In the genomic region with DNA sequence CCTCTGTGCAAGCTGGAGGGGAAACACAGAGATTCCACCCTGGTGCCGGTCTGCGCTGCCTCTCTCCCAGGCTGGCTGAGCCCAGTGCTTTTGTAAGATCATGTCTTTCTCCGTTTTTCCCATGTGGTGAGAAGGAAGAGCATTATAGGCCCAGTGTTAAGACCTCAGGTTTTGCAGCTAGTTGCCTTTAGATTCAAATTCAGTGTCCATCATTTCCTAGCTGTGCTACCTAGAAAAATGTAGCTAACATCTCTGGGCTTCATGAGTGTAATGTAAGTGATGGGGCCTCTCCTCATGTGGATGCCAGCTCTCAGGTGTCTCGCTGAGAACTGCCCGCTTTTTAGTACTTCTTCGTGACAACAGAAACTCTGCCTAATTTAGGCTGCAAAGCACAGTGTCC, we compare ENCODE assay signal across 23 cellular contexts. TPM values are rescaled to one million over a fixed set of nuclear protein-coding genes. Genes with fewer than 3 reads are reported as not detected.
DNase-seq lines count a peak whose midpoint lies in the region; ATAC-seq and TF ChIP-seq lines count a peak whose summit lies in the region.
"Had no signal": no experiment of that assay in that cellular context is flagged by ENCODE, and none has a peak within 500 bp of the region (broad histone marks: within the 10 kb centered on the region; RNA-seq: fewer than 3 reads in every experiment).

No MANE protein-coding gene starts in this region.

- H3K27ac ChIP-seq in VCaP: peak overlapping the region; percentile 73
- H3K27ac ChIP-seq: BLaER1 had no signal

- H3K36me3 Mint-ChIP-seq in Caco-2 (ENCODE audit: insufficient read depth, unreplicated experiment): no peaks in the 10 kb centered on the region
- H3K36me3 Mint-ChIP-seq in mesothelial cell of epicardium: no peaks in the 10 kb centered on the region
- no peaks in the 10 kb centered on the region for H3K36me3 Mint-ChIP-seq in type B pancreatic cell
- H3K36me3 Mint-ChIP-seq: CD4-positive, alpha-beta memory T cell; IgD-negative memory B cell had no signal

- no peaks in the 10 kb centered on the region for H3K36me3 ChIP-seq in Caco-2 (ENCODE audit: control insufficient read depth, insufficient read depth, low read length)
- H3K36me3 ChIP-seq: BLaER1 had no signal

- peak overlapping the region; percentile 9 for H3K4me3 Mint-ChIP-seq in Caco-2 (ENCODE audit: unreplicated experiment)
- H3K4me3 Mint-ChIP-seq in mesothelial cell of epicardium: peak overlapping the region; percentile 34
- H3K4me3 Mint-ChIP-seq in type B pancreatic cell: peak overlapping the region; percentile 86
- H3K4me3 Mint-ChIP-seq: CD4-positive, alpha-beta memory T cell; IgD-negative memory B cell had no signal

- H3K4me1 ChIP-seq in Caco-2: peaks cover 17% of the 10 kb centered on the region

- POLR2A ChIA-PET in Caco-2 (lab: Charles Lee): no interaction called here

- ATAC-seq in left colon (no peak), HG03135 (IDR thresholded peaks at IDR 0.05; ENCODE audit: unreplicated experiment) (no peak)
- ATAC-seq: Right ventricle myocardium inferior had no signal

- no peaks in the 10 kb centered on the region for H3K9me3 ChIP-seq in Caco-2
- H3K9me3 ChIP-seq: BLaER1 had no signal

- CTCF ChIA-PET in Caco-2 (lab: Charles Lee): interaction anchor here (0.6 kb wide), 1 partner anchor 45 kb away, joined by 3 read pairs; no protein-coding TSS in a partner anchor

- DNase-seq in Caco-2 (no peak), mesothelial cell of epicardium (ENCODE audit: low spot score in 2 of 2, unreplicated experiment in 2 of 2) (no peak), type B pancreatic cell (ENCODE audit: extremely low spot score, unreplicated experiment) (no peak), left colon (no peak), NOMO-1 (lab: John Stamatoyannopoulos, UW; ENCODE audit: unreplicated experiment in 2 of 2) (no peak)
- DNase-seq: ACHN; CD4-positive, alpha-beta memory T cell; DMS153; GDM1; GOT3; Karpas-422; NCI-H1694 treated with DMSO at 0.1 percent for 48 hours; NCI-H2081 treated with DMSO at 0.1 percent for 48 hours; NCI-H2171 treated with DMSO at 0.1 percent for 48 hours; NCI-H524 treated with DMSO at 0.1 percent for 48 hours; NCI-H82; OCI-M1 had no signal

- H3K4me3 ChIP-seq in Caco-2 (ENCODE audit: low read depth, low read length): no peak overlapping the region
- H3K4me3 ChIP-seq: BLaER1 had no signal

- H3K4me1 Mint-ChIP-seq in Caco-2 (ENCODE audit: low read depth, unreplicated experiment) (peaks cover 11% of the 10 kb centered on the region), mesothelial cell of epicardium (peaks cover 23% of the 10 kb centered on the region), type B pancreatic cell (ENCODE audit: unreplicated experiment) (peaks cover 33% of the 10 kb centered on the region)

- H3K9me3 Mint-ChIP-seq in Caco-2 (ENCODE audit: unreplicated experiment) (no peaks in the 10 kb centered on the region), mesothelial cell of epicardium (no peaks in the 10 kb centered on the region), type B pancreatic cell (no peaks in the 10 kb centered on the region)
- H3K9me3 Mint-ChIP-seq: CD4-positive, alpha-beta memory T cell; IgD-negative memory B cell had no signal

- H3K27ac Mint-ChIP-seq in Caco-2 (ENCODE audit: unreplicated experiment): no peak overlapping the region
- H3K27ac Mint-ChIP-seq in mesothelial cell of epicardium: peak overlapping the region; percentile 94
- H3K27ac Mint-ChIP-seq in type B pancreatic cell: peak overlapping the region; percentile 98
- H3K27ac Mint-ChIP-seq: CD4-positive, alpha-beta memory T cell; IgD-negative memory B cell had no signal

- no TSS peak for BruUV-seq in Caco-2 (replicated peaks; lab: Mats Ljungman, UMichigan)

- H3K27me3 ChIP-seq in Caco-2 (replicated peaks; ENCODE audit: control insufficient read depth, insufficient read depth, low read length): no peaks in the 10 kb centered on the region
- H3K27me3 ChIP-seq: BLaER1 had no signal

- H3K27me3 Mint-ChIP-seq in Caco-2 (ENCODE audit: insufficient read depth, unreplicated experiment): peaks cover 6% of the 10 kb centered on the region
- peaks cover 3% of the 10 kb centered on the region for H3K27me3 Mint-ChIP-seq in mesothelial cell of epicardium (ENCODE audit: low read depth)
- no peaks in the 10 kb centered on the region for H3K27me3 Mint-ChIP-seq in type B pancreatic cell
- H3K27me3 Mint-ChIP-seq: IgD-negative memory B cell had no signal

- TF ChIP-seq CTCF in Caco-2 (IDR thresholded peaks at IDR 0.05; ENCODE audit: insufficient read depth in 1 of 2, low read depth in 1 of 2, low read length in 1 of 2, severe bottlenecking in 1 of 2, unreplicated experiment in 1 of 2) (no peak), VCaP (conservative IDR thresholded peaks at IDR 0.05) (no peak), mesothelial cell of epicardium (IDR thresholded peaks at IDR 0.05; ENCODE audit: unreplicated experiment) (no peak), type B pancreatic cell (conservative IDR thresholded peaks at IDR 0.05) (no peak)

- intact Hi-C loops in Caco-2 (cut with micrococcal nuclease; ENCODE audit: unreplicated experiment): loop anchor here (5.0 kb wide), 1 partner anchor 153 kb away; no protein-coding TSS in a partner anchor
- intact Hi-C loops in left colon (cut with DNase I, micrococcal nuclease): no loop called here

RNA-seq across cellular contexts. Expression of gene ELF5, which starts 0.5 kb away (rescaled TPM):
- total RNA-seq in Caco-2 (2022) (0.11 and 0.26 TPM in 2 replicates), mesothelial cell of epicardium (2.1 to 2.4 TPM (median 2.2 TPM) in 3 replicates), type B pancreatic cell (ENCODE audit: low replicate concordance) (19.3 and 43.1 TPM in 2 replicates), left colon (not detected)
- total RNA-seq: CD4-positive, alpha-beta memory T cell; Right ventricle myocardium inferior; SK-MEL-5 had no signal

Comparison
In these comparisons a context has a peak if more than half of its experiments do, and no peak if none do; other contexts are left out.
1. H3K4me3 Mint-ChIP-seq: peak in every context shown above with its lines; median percentile 86 in type B pancreatic cell; 34 in mesothelial cell of epicardium; 9 in Caco-2.